9 cellular contexts compared by ENCODE assay signal in genomic region chr12:107843351-107844311, GRCh38.
A peak's percentile ranks its signal among the peaks of the same experiment; 100 is the strongest.
DNase-seq lines count a peak whose midpoint lies in the region; ATAC-seq and TF ChIP-seq lines count a peak whose summit lies in the region.
"Had no signal": no experiment of that assay in that cellular context is flagged by ENCODE, and none has a peak within 500 bp of the region (broad histone marks: within the 10 kb centered on the region; RNA-seq: fewer than 3 reads in every experiment).

No MANE protein-coding gene starts in this region.

- no peaks in the 10 kb centered on the region for H3K9me3 ChIP-seq in endodermal cell (ENCODE audit: control insufficient read depth, low read length)
- H3K9me3 ChIP-seq in muscle layer of colon (ENCODE audit: low read length): no peaks in the 10 kb centered on the region
- H3K9me3 ChIP-seq in aorta (ENCODE audit: control insufficient read depth, low read length): no peaks in the 10 kb centered on the region

- intact Hi-C loops in aorta (cut with DNase I): no loop called here

- peaks cover 69% of the 10 kb centered on the region for H3K27me3 Mint-ChIP-seq in stimulated activated naive CD8-positive, alpha-beta T cell treated with anti-CD3 and anti-CD28 coated beads, Interleukin-15, amount 100 ng/mL, for 72 hours
- peaks cover 86% of the 10 kb centered on the region for H3K27me3 Mint-ChIP-seq in endodermal cell (ENCODE audit: insufficient read depth)

- WGBS in endodermal cell (ENCODE audit: insufficient coverage in 1 of 2, insufficient read length in 1 of 2), 2 experiments: 3 to 4% methylated on average over 26 to 59 of the region's 59 CpGs
- WGBS in aorta, 2 donors: 1% methylated on average over 57 to 59 of the region's 59 CpGs

- H3K27ac ChIP-seq in endodermal cell (ENCODE audit: low read depth, low read length): no peak overlapping the region
- H3K27ac ChIP-seq in muscle layer of colon (ENCODE audit: low read depth, low read length): no peak overlapping the region
- no peak overlapping the region for H3K27ac ChIP-seq in aorta (ENCODE audit: low read depth in 1 of 2, low read length in 2 of 2)

- H3K4me3 ChIP-seq in endodermal cell (ENCODE audit: low read length): peak overlapping the region; percentile 72
- peak overlapping the region; percentile 14 to 38 for H3K4me3 ChIP-seq in muscle layer of colon (ENCODE audit: low read depth in 1 of 2, low read length in 2 of 2)
- H3K4me3 ChIP-seq in aorta (ENCODE audit: low read length in 2 of 2): peak overlapping the region in 1 of 2 donors; percentile 3

- H3K27me3 ChIP-seq in endodermal cell (ENCODE audit: control insufficient read depth, insufficient read depth, low read length, poor library complexity, severe bottlenecking) (peaks cover 95% of the 10 kb centered on the region), muscle layer of colon (ENCODE audit: control insufficient read depth in 1 of 2, insufficient read depth in 2 of 2, low read length in 2 of 2) (peaks cover 14 to 54% of the 10 kb centered on the region in 2 donors), aorta (ENCODE audit: control insufficient read depth in 1 of 2, insufficient read depth in 2 of 2, low read length in 1 of 2) (no peaks in the 10 kb centered on the region)

- DNase-seq in stimulated activated naive CD8-positive, alpha-beta T cell treated with anti-CD3 and anti-CD28 coated beads, Interleukin-15, amount 100 ng/mL, for 72 hours: no peak
- DNase-seq in stimulated activated naive CD8-positive, alpha-beta T cell treated with anti-CD3 and anti-CD28 coated beads, Interleukin-15, Interleukin-2, amounts not matched to agents 100 U/mL and 50 U/mL, for 24 hours: no peak
- DNase-seq in endodermal cell: peak; percentile 91
- DNase-seq in aorta: peak in 1 of 2 donors; percentile 47
- no peak for DNase-seq in activated CD8-positive, alpha-beta memory T cell treated with anti-CD3 and anti-CD28 coated beads, Interleukin-2, amount 50 U/mL, for 48 hours
- DNase-seq in NCI-H2171 (lab: John Stamatoyannopoulos, UW): no peak
- DNase-seq in mucosa of gallbladder (ENCODE audit: low spot score): no peak
- DNase-seq: stimulated activated CD4-positive, alpha-beta T cell treated with anti-CD3 and anti-CD28 coated beads, Interleukin-4, amount 100 ng/mL, for 24 hours had no signal

- no peaks in the 10 kb centered on the region for H3K4me1 ChIP-seq in endodermal cell (ENCODE audit: control insufficient read depth, insufficient read depth, low read length)
- H3K4me1 ChIP-seq in muscle layer of colon (ENCODE audit: insufficient read depth, low read length): no peaks in the 10 kb centered on the region
- H3K4me1 ChIP-seq in aorta (ENCODE audit: control insufficient read depth in 1 of 2, insufficient read depth in 2 of 2, low read length in 2 of 2): no peaks in the 10 kb centered on the region

- no peak for TF ChIP-seq CTCF in endodermal cell (conservative IDR thresholded peaks at IDR 0.05)

- peaks cover 20% of the 10 kb centered on the region for H3K4me1 Mint-ChIP-seq in stimulated activated naive CD8-positive, alpha-beta T cell treated with anti-CD3 and anti-CD28 coated beads, Interleukin-15, amount 100 ng/mL, for 72 hours
- peaks cover 3% of the 10 kb centered on the region for H3K4me1 Mint-ChIP-seq in endodermal cell

- H3K36me3 ChIP-seq in endodermal cell (ENCODE audit: control insufficient read depth, insufficient read depth, low read length) (no peaks in the 10 kb centered on the region), muscle layer of colon (ENCODE audit: insufficient read depth, low read length) (no peaks in the 10 kb centered on the region), aorta (ENCODE audit: control insufficient read depth in 1 of 2, insufficient read depth in 2 of 2, low read length in 1 of 2) (no peaks in the 10 kb centered on the region)

- H3K9me3 Mint-ChIP-seq in stimulated activated naive CD8-positive, alpha-beta T cell treated with anti-CD3 and anti-CD28 coated beads, Interleukin-15, amount 100 ng/mL, for 72 hours: no peaks in the 10 kb centered on the region
- peaks cover 3% of the 10 kb centered on the region for H3K9me3 Mint-ChIP-seq in endodermal cell

- H3K9ac ChIP-seq in endodermal cell (ENCODE audit: extremely low read depth, low read length, poor library complexity, severe bottlenecking) (no peak overlapping the region), muscle layer of colon (ENCODE audit: low read length) (no peak overlapping the region)

- H3K36me3 Mint-ChIP-seq in endodermal cell (ENCODE audit: low read depth): no peaks in the 10 kb centered on the region

- peak; percentile 37 for ATAC-seq in stimulated activated naive CD8-positive, alpha-beta T cell treated with anti-CD3 and anti-CD28 coated beads, Interleukin-15, amount 100 ng/mL, for 72 hours
- no peak for ATAC-seq in stimulated activated naive CD8-positive, alpha-beta T cell treated with anti-CD3 and anti-CD28 coated beads, Interleukin-15, Interleukin-2, amounts not matched to agents 100 U/mL and 50 U/mL, for 24 hours
- peak; percentile 27 for ATAC-seq in aorta (ENCODE audit: low FRiP score)

- peak overlapping the region; percentile 57 to 74 for H3K4me3 Mint-ChIP-seq in stimulated activated naive CD8-positive, alpha-beta T cell treated with anti-CD3 and anti-CD28 coated beads, Interleukin-15, amount 100 ng/mL, for 72 hours
- H3K4me3 Mint-ChIP-seq in endodermal cell: peak overlapping the region; percentile 51

- H3K27ac Mint-ChIP-seq in stimulated activated naive CD8-positive, alpha-beta T cell treated with anti-CD3 and anti-CD28 coated beads, Interleukin-15, amount 100 ng/mL, for 72 hours: no peak overlapping the region
- no peak overlapping the region for H3K27ac Mint-ChIP-seq in endodermal cell
